13 cellular contexts compared by ENCODE assay signal in genomic region chr10:60424971-60425370, GRCh38.
"Had no signal": no experiment of that assay in that cellular context is flagged by ENCODE, and none has a peak within 500 bp of the region (broad histone marks: within the 10 kb centered on the region; RNA-seq: fewer than 3 reads in every experiment).

No MANE protein-coding gene starts in this region.

- H3K4me3 ChIP-seq: heart left ventricle, transverse colon had no signal

- H3K9me3 ChIP-seq: heart left ventricle, transverse colon had no signal

- DNase-seq: activated CD4-positive, alpha-beta T cell treated with anti-CD3 and anti-CD28 coated beads, Interleukin-2, amount 50 U/mL, for 4 hours; activated CD4-positive, CD25-positive, alpha-beta regulatory T cell treated with anti-CD3 and anti-CD28 coated beads, Interleukin-2, amount 50 U/mL, for 72 hours; activated effector memory CD4-positive, alpha-beta T cell treated with Interleukin-2 at 50 U/mL for 16 hours; activated T-cell treated with anti-CD3 and anti-CD28 coated beads, Interleukin-2, amount 50 U/mL, for 1 hour; amygdala; heart left ventricle; nephron progenitor cell; stimulated activated CD4-positive, alpha-beta T cell treated with anti-CD3 and anti-CD28 coated beads, Interleukin-12 subunit alpha, Interleukin-12 subunit beta, amount 100 ng/mL, for 4 hours; stimulated activated naive CD4-positive, alpha-beta T cell; substantia nigra; transverse colon had no signal

- ATAC-seq: heart left ventricle had no signal

- H3K27me3 ChIP-seq: heart left ventricle, transverse colon had no signal

- FAIRE-seq: colon, frontal cortex had no signal

- H3K36me3 ChIP-seq: heart left ventricle, transverse colon had no signal

- H3K27ac ChIP-seq: heart left ventricle, transverse colon had no signal
